In the genomic region with DNA sequence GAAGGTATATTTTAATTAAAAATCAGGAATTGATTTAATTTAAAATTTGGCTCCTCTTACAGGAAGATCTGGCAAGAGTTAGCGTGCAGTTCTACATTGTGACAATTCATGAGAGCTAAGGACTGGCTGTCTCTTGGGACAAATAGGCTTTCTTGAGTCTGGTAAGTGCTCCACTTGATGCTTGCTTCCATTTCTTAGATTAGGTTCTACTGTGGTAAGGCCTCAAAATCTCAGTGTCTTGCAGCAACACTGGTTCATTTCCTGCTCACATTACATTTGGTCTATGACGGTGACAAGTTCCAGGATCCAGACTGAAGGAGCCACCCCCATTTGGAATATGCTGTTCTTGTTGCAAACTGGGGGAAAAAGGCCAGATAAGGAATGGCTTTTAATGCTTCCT, we compare ENCODE assay signal across 11 cellular contexts. TPM values are rescaled to one million over a fixed set of nuclear protein-coding genes. Genes with fewer than 3 reads are reported as not detected.
A peak's percentile ranks its signal among the peaks of the same experiment; 100 is the strongest.
DNase-seq lines count a peak whose midpoint lies in the region; ATAC-seq and TF ChIP-seq lines count a peak whose summit lies in the region.
"Not testable (repeated sequence)": the region's sequence is repeated elsewhere in the genome, so short reads cannot be mapped to it uniquely, and the experiment has no call there.
"Had no signal": no experiment of that assay in that cellular context is flagged by ENCODE, and none has a peak within 500 bp of the region (broad histone marks: within the 10 kb centered on the region; RNA-seq: fewer than 3 reads in every experiment).

No MANE protein-coding gene starts in this region.

- H3K4me3 Mint-ChIP-seq in CD14-positive monocyte (peak overlapping the region; percentile 80 to 90), WTC11 (peak overlapping the region; percentile 46; the same call in 1 of the 2 replicates)

- not testable (repeated sequence) for H3K9me3 Mint-ChIP-seq in CD14-positive monocyte, WTC11

- intact Hi-C loops in CD14-positive monocyte (cut with micrococcal nuclease); breast epithelium (cut with DNase I; ENCODE audit: low total_unique reads); testis (cut with DNase I; ENCODE audit: low total_unique reads): not testable (repeated sequence)
- intact Hi-C loops in heart left ventricle (cut with DNase I) = loop anchor here in 2 of 10 donors (10.0 kb wide), 1 partner anchor 348 kb away; no protein-coding TSS in a partner anchor

- not testable (repeated sequence) for H3K36me3 ChIP-seq in breast epithelium; heart left ventricle; osteoblast (ENCODE audit: insufficient read depth, low read length); testis (ENCODE audit: low read depth, missing control alignments)

- POLR2A ChIA-PET in WTC11 (lab: Charles Lee) = not testable (repeated sequence)

- H3K4me1 ChIP-seq in breast epithelium; heart left ventricle; osteoblast (ENCODE audit: insufficient read depth, low read length); testis: not testable (repeated sequence)

- not testable (repeated sequence) for H3K27me3 ChIP-seq in breast epithelium; heart left ventricle; osteoblast (ENCODE audit: insufficient read depth, low read length); testis

- peak overlapping the region; percentile 45 to 68 (median 46) for H3K4me3 ChIP-seq in breast epithelium
- peak overlapping the region in 11 of 12 donors; percentile 19 to 64 (median 54) for H3K4me3 ChIP-seq in heart left ventricle
- peak overlapping the region; percentile 64 for H3K4me3 ChIP-seq in osteoblast (ENCODE audit: insufficient read depth, low read length)
- peak overlapping the region; percentile 51 to 60 for H3K4me3 ChIP-seq in testis

- not testable (repeated sequence) for TF ChIP-seq CTCF in CD14-positive monocyte (IDR thresholded peaks at IDR 0.05); WTC11 (IDR thresholded peaks at IDR 0.05); breast epithelium (IDR thresholded peaks at IDR 0.05); heart left ventricle (IDR thresholded peaks at IDR 0.05); osteoblast (IDR thresholded peaks at IDR 0.05; ENCODE audit: extremely low read depth, low read depth, low read length); testis (IDR thresholded peaks at IDR 0.05)

- WGBS in heart left ventricle, 4 donors = 47 to 56% (median 51%) methylated on average over 1 to 2 of the region's 2 CpGs
- WGBS in testis, 2 donors = 40 to 43% methylated on average over 2 of the region's 2 CpGs

- peaks cover 24% of the 10 kb centered on the region for H3K4me1 Mint-ChIP-seq in CD14-positive monocyte
- not testable (repeated sequence) for H3K4me1 Mint-ChIP-seq in WTC11

- CTCF ChIA-PET in WTC11 (lab: Charles Lee) = not testable (repeated sequence)

- H3K27me3 Mint-ChIP-seq in CD14-positive monocyte (ENCODE audit: low read depth in 3 of 3) (peaks cover 2 to 11% (median 8%) of the 10 kb centered on the region in 3 donors), WTC11 (ENCODE audit: low read depth) (peaks cover 29% of the 10 kb centered on the region)

- not testable (repeated sequence) for TF ChIP-seq POLR2A in breast epithelium (IDR thresholded peaks at IDR 0.05); heart left ventricle (IDR thresholded peaks at IDR 0.05); testis (IDR thresholded peaks at IDR 0.05)

- not testable (repeated sequence) for H3K79me2 ChIP-seq in osteoblast (ENCODE audit: insufficient read depth, low read length)

- not testable (repeated sequence) for H3K36me3 Mint-ChIP-seq in CD14-positive monocyte, WTC11

- H3K4me2 ChIP-seq in osteoblast (ENCODE audit: insufficient read depth, low read length) = peak overlapping the region; percentile 69

- ATAC-seq in GM18909 (IDR thresholded peaks at IDR 0.05; ENCODE audit: poor library complexity, unreplicated experiment) (peak; percentile 32), HG03439 (IDR thresholded peaks at IDR 0.05; ENCODE audit: unreplicated experiment) (peak; percentile 32), heart left ventricle (peak in 2 of 4 donors; percentile 30 to 48)
- ATAC-seq in WTC11 = not testable (repeated sequence)

- H3K27ac Mint-ChIP-seq in CD14-positive monocyte, WTC11: not testable (repeated sequence)

- H3K9me3 ChIP-seq in breast epithelium; heart left ventricle; osteoblast (ENCODE audit: low read depth, low read length); testis: not testable (repeated sequence)

- H2AFZ ChIP-seq in osteoblast (ENCODE audit: low read length) = peak overlapping the region; percentile 47

- H3K27ac ChIP-seq in breast epithelium = peak overlapping the region in 1 of 2 donors; percentile 85
- H3K27ac ChIP-seq in heart left ventricle = peak overlapping the region in 9 of 12 donors; percentile 17 to 74 (median 46)
- not testable (repeated sequence) for H3K27ac ChIP-seq in osteoblast (ENCODE audit: low read depth, low read length)
- H3K27ac ChIP-seq in testis = peak overlapping the region in 1 of 2 donors; percentile 44

- not testable (repeated sequence) for H4K20me1 ChIP-seq in osteoblast (ENCODE audit: insufficient read depth, low read length)

- not testable (repeated sequence) for DNase-seq in CD14-positive monocyte (ENCODE audit: low spot score); WTC11 (ENCODE audit: low spot score); breast epithelium (ENCODE audit: low spot score in 2 of 2); heart left ventricle; osteoblast (ENCODE audit: insufficient read length, low spot score, missing footprints); testis

RNA-seq across cellular contexts. Expression of gene GYPE, which starts 7.1 kb away (rescaled TPM):
- under 1 TPM in 1 of 2 donors, not detected in 1; 0.34 TPM for polyA plus RNA-seq in CD14-positive monocyte
- not detected in 3 replicates for total RNA-seq in WTC11 (2021)
- 1 to 10 TPM in 1 of 3 donors, under 1 TPM in 2; 0.29 to 2.1 (median 0.66) TPM for total RNA-seq in breast epithelium
- under 1 TPM in 8 of 9 donors, not detected in 1; 0.16 to 0.63 (median 0.23) TPM for total RNA-seq in heart left ventricle
- polyA plus RNA-seq in heart left ventricle = under 1 TPM; 0.27 to 0.35 TPM
- total RNA-seq in osteoblast = under 0.01 and 0.29 TPM in 2 replicates
- under 1 TPM in 1 of 2 donors, not detected in 1; 0.62 TPM for total RNA-seq in testis
- 1.2 TPM for polyA plus RNA-seq in testis (ENCODE audit: insufficient read depth, low read depth, low replicate concordance)
- total RNA-seq: glomerular endothelial cell, H7, LHCN-M2 had no signal
